In genomic region chr18:58692420-58693185, GRCh38 we compare ENCODE assay signal across 16 cellular contexts. TPM values are rescaled to one million over a fixed set of nuclear protein-coding genes. Genes with fewer than 3 reads are reported as not detected.
DNase-seq lines count a peak whose midpoint lies in the region; ATAC-seq and TF ChIP-seq lines count a peak whose summit lies in the region.
"Had no signal": no experiment of that assay in that cellular context is flagged by ENCODE, and none has a peak within 500 bp of the region (broad histone marks: within the 10 kb centered on the region; RNA-seq: fewer than 3 reads in every experiment).

No MANE protein-coding gene starts in this region.

- H3K79me2 ChIP-seq in PC-9 (ENCODE audit: low read depth) = peaks cover 28% of the 10 kb centered on the region; the same call in 1 of the 2 replicates
- H3K79me2 ChIP-seq in hepatocyte = peaks cover 31% of the 10 kb centered on the region

- CTCF ChIA-PET in PC-9 (lab: Charles Lee) = interaction anchor here (0.6 to 1.2 kb wide), 6 partner anchors 22 to 195 kb away, joined by 4 to 15 read pairs (median 4); no protein-coding TSS in a partner anchor

- no peaks in the 10 kb centered on the region for H3K27me3 ChIP-seq in PC-9 (ENCODE audit: insufficient read depth, low read depth)
- no peaks in the 10 kb centered on the region for H3K27me3 ChIP-seq in hepatocyte
- H3K27me3 ChIP-seq: brain microvascular endothelial cell, gastrocnemius medialis, stomach, upper lobe of right lung had no signal

- POLR2A ChIA-PET in PC-9 (lab: Charles Lee; ENCODE audit: unreplicated experiment) = interaction anchor here (0.6 to 0.7 kb wide), 2 partner anchors 20 to 22 kb away, joined by 5 to 29 read pairs; partner anchors contain the start of gene MALT1
- POLR2A ChIA-PET in activated naive CD8-positive, alpha-beta T cell treated with anti-CD3 and anti-CD28 coated beads, Interleukin-2, amount 10 ng/mL, durations not matched to agents 7 days and 5 days (lab: Charles Lee) = interaction anchor here (0.6 to 3.5 kb wide), 5 partner anchors 9 to 407 kb away, joined by 3 to 36 read pairs (median 3); partner anchors contain the start of gene MALT1

- H3K36me3 ChIP-seq in PC-9 (ENCODE audit: low read depth) (peaks cover 12% of the 10 kb centered on the region; the same call in 1 of the 2 replicates), hepatocyte (replicated peaks; ENCODE audit: insufficient read depth, low read depth) (no peaks in the 10 kb centered on the region)
- H3K36me3 ChIP-seq: brain microvascular endothelial cell had no signal

- peak; percentile 44 to 51 for ATAC-seq in activated T-cell treated with anti-CD3 and anti-CD28 coated beads, Interleukin-2, amount 50 U/mL, for 4 hours
- peak; percentile 47 for ATAC-seq in activated naive CD8-positive, alpha-beta T cell treated with anti-CD3 and anti-CD28 coated beads, Interleukin-2, amount 10 ng/mL, durations not matched to agents 7 days and 5 days (ENCODE audit: low read depth)
- ATAC-seq in natural killer cell = no peak
- ATAC-seq in HG03457 (IDR thresholded peaks at IDR 0.05; ENCODE audit: unreplicated experiment) = no peak
- ATAC-seq: gastrocnemius medialis, mucosa of descending colon, upper lobe of right lung had no signal

- H3K9me3 Mint-ChIP-seq in activated T-cell treated with anti-CD3 and anti-CD28 coated beads, Interleukin-2, amount 50 U/mL, for 4 hours = peaks cover 3% of the 10 kb centered on the region
- H3K9me3 Mint-ChIP-seq in activated naive CD8-positive, alpha-beta T cell treated with anti-CD3 and anti-CD28 coated beads, Interleukin-2, amount 10 ng/mL, durations not matched to agents 7 days and 5 days = peaks cover 6% of the 10 kb centered on the region
- H3K9me3 Mint-ChIP-seq in natural killer cell = no peaks in the 10 kb centered on the region

- no peaks in the 10 kb centered on the region for H3K9me3 ChIP-seq in PC-9 (ENCODE audit: insufficient read depth, low read depth)
- no peaks in the 10 kb centered on the region for H3K9me3 ChIP-seq in hepatocyte (ENCODE audit: low read depth)
- H3K9me3 ChIP-seq: gastrocnemius medialis, mucosa of descending colon, stomach, upper lobe of right lung had no signal

- intact Hi-C loops in PC-9 (cut with micrococcal nuclease; ENCODE audit: unreplicated experiment) (no loop called here), natural killer cell (cut with micrococcal nuclease) (no loop called here)

- H2AFZ ChIP-seq in PC-9 (no peak overlapping the region), hepatocyte (no peak overlapping the region)

- H4K20me1 ChIP-seq in PC-9 (ENCODE audit: insufficient read depth) (no peaks in the 10 kb centered on the region; the same call in 1 of the 2 replicates), hepatocyte (ENCODE audit: insufficient read depth, poor library complexity, severe bottlenecking) (no peaks in the 10 kb centered on the region)

- no peaks in the 10 kb centered on the region for H3K27me3 Mint-ChIP-seq in activated T-cell treated with anti-CD3 and anti-CD28 coated beads, Interleukin-2, amount 50 U/mL, for 4 hours (ENCODE audit: low read depth)
- H3K27me3 Mint-ChIP-seq in activated naive CD8-positive, alpha-beta T cell treated with anti-CD3 and anti-CD28 coated beads, Interleukin-2, amount 10 ng/mL, durations not matched to agents 7 days and 5 days = no peaks in the 10 kb centered on the region
- H3K27me3 Mint-ChIP-seq in natural killer cell (ENCODE audit: low read depth in 2 of 2) = no peaks in the 10 kb centered on the region

- peak overlapping the region; percentile 9 for H3K4me3 Mint-ChIP-seq in activated T-cell treated with anti-CD3 and anti-CD28 coated beads, Interleukin-2, amount 50 U/mL, for 4 hours
- peak overlapping the region; percentile 65 for H3K4me3 Mint-ChIP-seq in activated naive CD8-positive, alpha-beta T cell treated with anti-CD3 and anti-CD28 coated beads, Interleukin-2, amount 10 ng/mL, durations not matched to agents 7 days and 5 days
- H3K4me3 Mint-ChIP-seq in natural killer cell = no peak overlapping the region

- peaks cover 54% of the 10 kb centered on the region for H3K36me3 Mint-ChIP-seq in activated T-cell treated with anti-CD3 and anti-CD28 coated beads, Interleukin-2, amount 50 U/mL, for 4 hours (ENCODE audit: insufficient read depth)
- H3K36me3 Mint-ChIP-seq in activated naive CD8-positive, alpha-beta T cell treated with anti-CD3 and anti-CD28 coated beads, Interleukin-2, amount 10 ng/mL, durations not matched to agents 7 days and 5 days = peaks cover 57% of the 10 kb centered on the region
- H3K36me3 Mint-ChIP-seq in natural killer cell = peaks cover 6% of the 10 kb centered on the region

- H3K4me1 ChIP-seq in PC-9 (replicated peaks; ENCODE audit: insufficient read depth) = peaks cover 13% of the 10 kb centered on the region
- no peaks in the 10 kb centered on the region for H3K4me1 ChIP-seq in hepatocyte (ENCODE audit: insufficient read depth)

- H3K27ac Mint-ChIP-seq in activated naive CD8-positive, alpha-beta T cell treated with anti-CD3 and anti-CD28 coated beads, Interleukin-2, amount 10 ng/mL, durations not matched to agents 7 days and 5 days = peak overlapping the region; percentile 75
- H3K27ac Mint-ChIP-seq in natural killer cell = peak overlapping the region; percentile 40 to 48

- H3K4me1 Mint-ChIP-seq in activated T-cell treated with anti-CD3 and anti-CD28 coated beads, Interleukin-2, amount 50 U/mL, for 4 hours (ENCODE audit: low read depth) = peaks cover 77% of the 10 kb centered on the region
- H3K4me1 Mint-ChIP-seq in activated naive CD8-positive, alpha-beta T cell treated with anti-CD3 and anti-CD28 coated beads, Interleukin-2, amount 10 ng/mL, durations not matched to agents 7 days and 5 days = peaks cover 80% of the 10 kb centered on the region
- peaks cover 49 to 65% of the 10 kb centered on the region in 2 donors for H3K4me1 Mint-ChIP-seq in natural killer cell

- peaks cover 11% of the 10 kb centered on the region; the same call in 1 of the 2 replicates for H3F3A ChIP-seq in PC-9 (ENCODE audit: insufficient read depth, low read depth)

- DNase-seq in activated T-cell treated with anti-CD3 and anti-CD28 coated beads, Interleukin-2, amount 50 U/mL, for 4 hours = no peak
- no peak for DNase-seq in activated T-cell treated with anti-CD3 and anti-CD28 coated beads, Interleukin-2, amount 50 U/mL, for 48 hours
- no peak for DNase-seq in PC-9
- no peak for DNase-seq in activated naive CD8-positive, alpha-beta T cell treated with anti-CD3 and anti-CD28 coated beads, Interleukin-2, amount 10 ng/mL, durations not matched to agents 7 days and 5 days
- no peak for DNase-seq in natural killer cell
- DNase-seq in hepatocyte (ENCODE audit: low spot score) = no peak
- DNase-seq in DMS79 treated with DMSO at 0.1 percent for 48 hours (lab: John Stamatoyannopoulos, UW) = no peak
- DNase-seq: brain microvascular endothelial cell, gastrocnemius medialis, mucosa of descending colon, NCI-H1694 treated with DMSO at 0.1 percent for 48 hours, NCI-H446, RPMI8226, stomach, upper lobe of right lung had no signal

- 89% methylated on average over 6 of the region's 6 CpGs for WGBS in hepatocyte (ENCODE audit: low lambda C conversion rate, missing lambda C conversion rate)

- H3K9me2 ChIP-seq in PC-9 (ENCODE audit: insufficient read depth) (no peaks in the 10 kb centered on the region), hepatocyte (replicated peaks; ENCODE audit: insufficient read depth) (no peaks in the 10 kb centered on the region)

- TF ChIP-seq CTCF in PC-9 (conservative IDR thresholded peaks at IDR 0.05) = no peak
- TF ChIP-seq CTCF in natural killer cell (IDR thresholded peaks at IDR 0.05) = no peak
- no peak for TF ChIP-seq CTCF in hepatocyte (IDR thresholded peaks at IDR 0.05; ENCODE audit: poor library complexity)

- H3K27ac ChIP-seq in PC-9 (peak overlapping the region; percentile 62), hepatocyte (no peak overlapping the region)
- H3K27ac ChIP-seq: brain microvascular endothelial cell, gastrocnemius medialis, stomach, upper lobe of right lung had no signal

- BruUV-seq in PC-9 (replicated peaks; lab: Mats Ljungman, UMichigan) = no TSS peak

- H3K4me2 ChIP-seq in PC-9 (peak overlapping the region; percentile 66; the same call in 1 of the 2 replicates), hepatocyte (no peak overlapping the region)

- H3K4me3 ChIP-seq in PC-9 (no peak overlapping the region), hepatocyte (no peak overlapping the region)
- H3K4me3 ChIP-seq: gastrocnemius medialis, mucosa of descending colon, stomach, upper lobe of right lung had no signal

RNA-seq across cellular contexts. Expression of gene MALT1, which starts 21.3 kb away (rescaled TPM):
- 10 to 100 TPM; 31.1 to 49.3 (median 39.8) TPM for total RNA-seq in activated T-cell treated with anti-CD3 and anti-CD28 coated beads, Interleukin-2, amount 50 U/mL, for 4 hours
- 19.0 and 19.6 TPM in 2 replicates for total RNA-seq in PC-9 (2021)
- total RNA-seq in activated naive CD8-positive, alpha-beta T cell treated with anti-CD3 and anti-CD28 coated beads, Interleukin-2, amount 10 ng/mL, durations not matched to agents 7 days and 5 days = 10 to 100 TPM; 68.6 to 71.6 TPM
- 10 to 100 TPM; 49.8 to 55.8 (median 54.5) TPM for total RNA-seq in natural killer cell
- total RNA-seq in hepatocyte = 31.3 and 35.9 TPM in 2 replicates
- polyA plus RNA-seq in hepatocyte = 9.7 and 14.9 TPM in 2 replicates

Comparison
In these comparisons a context has a peak if more than half of its experiments do, and no peak if none do; other contexts are left out.
1. ATAC-seq: peak in activated T-cell treated with anti-CD3 and anti-CD28 coated beads, Interleukin-2, amount 50 U/mL, for 4 hours (2 of 2) and activated naive CD8-positive, alpha-beta T cell treated with anti-CD3 and anti-CD28 coated beads, Interleukin-2, amount 10 ng/mL, durations not matched to agents 7 days and 5 days (single experiment); none in natural killer cell (0 of 3) and HG03457 (single experiment).